Comparison of ENCODE assay signal across 9 cellular contexts in genomic region chr2:27714851-27715291, GRCh38. TPM values are rescaled to one million over a fixed set of nuclear protein-coding genes. Genes with fewer than 3 reads are reported as not detected.
DNase-seq lines count a peak whose midpoint lies in the region; ATAC-seq and TF ChIP-seq lines count a peak whose summit lies in the region.
"Had no signal": no experiment of that assay in that cellular context is flagged by ENCODE, and none has a peak within 500 bp of the region (broad histone marks: within the 10 kb centered on the region; RNA-seq: fewer than 3 reads in every experiment).

No MANE protein-coding gene starts in this region.

- H3K4me1 ChIP-seq in ES-I3 (ENCODE audit: insufficient read depth, low read length) (peaks cover 3% of the 10 kb centered on the region), heart right ventricle (peaks cover 9 to 55% (median 29%) of the 10 kb centered on the region in 9 donors), OCI-LY7 (ENCODE audit: insufficient read depth, low read length, poor library complexity, severe bottlenecking) (no peaks in the 10 kb centered on the region)

- H3K27ac ChIP-seq in heart right ventricle (peak overlapping the region; percentile 76 to 99 (median 93)), OCI-LY7 (ENCODE audit: low read depth, low read length, poor library complexity, severe bottlenecking) (no peak overlapping the region)
- H3K27ac ChIP-seq: HL-60 had no signal

- ATAC-seq in activated B cell treated with CpG ODN at 0.5 μM for 24 hours (ENCODE audit: low read depth) (no peak), heart right ventricle (peak; percentile 1 to 15 (median 4)), GM18867 (IDR thresholded peaks at IDR 0.05; ENCODE audit: unreplicated experiment) (no peak)

- no peaks in the 10 kb centered on the region for H4K20me1 ChIP-seq in OCI-LY7 (ENCODE audit: insufficient read depth, low read length)

- no peaks in the 10 kb centered on the region for H3K36me3 ChIP-seq in ES-I3 (ENCODE audit: insufficient read depth, low read length)
- no peaks in the 10 kb centered on the region for H3K36me3 ChIP-seq in heart right ventricle
- no peaks in the 10 kb centered on the region for H3K36me3 ChIP-seq in OCI-LY7 (ENCODE audit: insufficient read depth, low read length)

- H3K9ac ChIP-seq in ES-I3 (ENCODE audit: low read depth, low read length): peak overlapping the region; percentile 90

- DNase-seq in activated B cell treated with CpG ODN at 0.5 μM for 24 hours (no peak), heart right ventricle (no peak), retina (peak; percentile 56), RKO (ENCODE audit: low spot score) (no peak), OCI-LY7 (ENCODE audit: low spot score) (no peak)
- DNase-seq in activated CD4-positive, alpha-beta T cell treated with anti-CD3 and anti-CD28 coated beads for 48 hours: no peak

- intact Hi-C loops in activated B cell treated with CpG ODN at 0.5 μM for 24 hours (cut with micrococcal nuclease): no loop called here
- intact Hi-C loops in heart right ventricle (cut with DNase I): loop anchor here in 4 of 10 donors (5.0 to 10.0 kb wide), 3 partner anchors 82 to 682 kb away; no protein-coding TSS in a partner anchor
- intact Hi-C loops in OCI-LY7 (cut with micrococcal nuclease; ENCODE audit: unreplicated experiment): no loop called here

- POLR2A ChIA-PET in activated B cell treated with CpG ODN at 0.5 μM for 24 hours (lab: Charles Lee) (no interaction called here), OCI-LY7 (lab: Charles Lee) (no interaction called here)

- no peaks in the 10 kb centered on the region for H3K9me3 Mint-ChIP-seq in activated B cell treated with CpG ODN at 0.5 μM for 24 hours

- H3K9me3 ChIP-seq in ES-I3 (ENCODE audit: control insufficient read depth, insufficient read depth, low read length): no peaks in the 10 kb centered on the region
- no peaks in the 10 kb centered on the region for H3K9me3 ChIP-seq in heart right ventricle
- no peaks in the 10 kb centered on the region for H3K9me3 ChIP-seq in OCI-LY7 (ENCODE audit: low read length)

- no peak for TF ChIP-seq CTCF in activated B cell treated with CpG ODN at 0.5 μM for 24 hours (IDR thresholded peaks at IDR 0.05)
- TF ChIP-seq CTCF in heart right ventricle (IDR thresholded peaks at IDR 0.05): no peak
- no peak for TF ChIP-seq CTCF in OCI-LY7 (conservative IDR thresholded peaks at IDR 0.05; ENCODE audit: low read length)

- peaks cover 16% of the 10 kb centered on the region for H3K4me1 Mint-ChIP-seq in activated B cell treated with CpG ODN at 0.5 μM for 24 hours

- H3K27me3 ChIP-seq in heart right ventricle: peaks cover 0 to 28% (median 0%) of the 10 kb centered on the region in 7 donors

- CTCF ChIA-PET in activated B cell treated with CpG ODN at 0.5 μM for 24 hours (lab: Charles Lee) (no interaction called here), OCI-LY7 (lab: Charles Lee; ENCODE audit: unreplicated experiment) (no interaction called here)

- peak overlapping the region; percentile 45 for H3K4me3 Mint-ChIP-seq in activated B cell treated with CpG ODN at 0.5 μM for 24 hours

- peaks cover 32% of the 10 kb centered on the region for H3K27me3 Mint-ChIP-seq in activated B cell treated with CpG ODN at 0.5 μM for 24 hours

- WGBS in heart right ventricle, 2 donors: 51 to 52% methylated on average over 19 of the region's 19 CpGs

- no peak overlapping the region for H3K27ac Mint-ChIP-seq in activated B cell treated with CpG ODN at 0.5 μM for 24 hours

- no peaks in the 10 kb centered on the region for H3K79me2 ChIP-seq in OCI-LY7 (ENCODE audit: insufficient read depth, low read depth, low read length)

- H3K36me3 Mint-ChIP-seq in activated B cell treated with CpG ODN at 0.5 μM for 24 hours (ENCODE audit: low read depth): no peaks in the 10 kb centered on the region

- peak overlapping the region; percentile 21 to 57 (median 50) for H3K4me3 ChIP-seq in heart right ventricle
- no peak overlapping the region for H3K4me3 ChIP-seq in OCI-LY7 (ENCODE audit: low read depth, low read length, poor library complexity, severe bottlenecking)

- BruUV-seq in OCI-LY7 (replicated peaks; lab: Mats Ljungman, UMichigan): no TSS peak

- no peaks in the 10 kb centered on the region for H3K9me2 ChIP-seq in OCI-LY7 (ENCODE audit: insufficient read depth, low read length)

- no peak overlapping the region for H2AFZ ChIP-seq in OCI-LY7 (ENCODE audit: low read length)

- no peak overlapping the region for H3K4me2 ChIP-seq in OCI-LY7 (ENCODE audit: low read length)

RNA-seq across cellular contexts. Expression of gene SLC4A1AP, which starts 51.2 kb away (rescaled TPM):
- total RNA-seq in activated B cell treated with CpG ODN at 0.5 μM for 24 hours (21.4 and 22.0 TPM in 2 replicates), heart right ventricle (10 to 100 TPM; 19.1 to 28.7 (median 22.5) TPM), OCI-LY7 (2022) (26.7 and 27.9 TPM in 2 replicates)
- polyA plus RNA-seq in heart right ventricle: 10 to 100 TPM; 11.0 to 20.8 TPM
- 26.2 and 36.7 TPM in 2 replicates for total RNA-seq in OCI-LY7 (2014; rRNA removed; shearing (Covaris generic))

RNA-seq across cellular contexts. Expression of gene SUPT7L, which starts 51.5 kb away (rescaled TPM):
- 28.1 and 30.9 TPM in 2 replicates for total RNA-seq in activated B cell treated with CpG ODN at 0.5 μM for 24 hours
- total RNA-seq in heart right ventricle: 10 to 100 TPM; 22.0 to 32.2 (median 26.0) TPM
- 10 to 100 TPM; 18.4 to 42.3 TPM for polyA plus RNA-seq in heart right ventricle
- 32.3 and 33.6 TPM in 2 replicates for total RNA-seq in OCI-LY7 (2014; rRNA removed; shearing (Covaris generic))
- 33.0 and 35.8 TPM in 2 replicates for total RNA-seq in OCI-LY7 (2022)

RNA-seq across cellular contexts. Expression of gene MRPL33, which starts 56.6 kb away (rescaled TPM):
- total RNA-seq in activated B cell treated with CpG ODN at 0.5 μM for 24 hours (24.6 and 27.4 TPM in 2 replicates), heart right ventricle (100 to 1,000 TPM; 170 to 416 (median 253) TPM), OCI-LY7 (2022) (40.4 and 43.8 TPM in 2 replicates)
- polyA plus RNA-seq in heart right ventricle: 100 to 1,000 TPM; 123 to 661 TPM
- 51.2 and 51.5 TPM in 2 replicates for total RNA-seq in OCI-LY7 (2014; rRNA removed; shearing (Covaris generic))

Comparison
In these comparisons a context has a peak if more than half of its experiments do, and no peak if none do; other contexts are left out.
1. ATAC-seq: peak in heart right ventricle (8 of 8); none in activated B cell treated with CpG ODN at 0.5 μM for 24 hours (single experiment) and GM18867 (single experiment).